Comparison of ENCODE assay signal across 25 cellular contexts in genomic region chr5:127826011-127826410, GRCh38.
A peak's percentile ranks its signal among the peaks of the same experiment; 100 is the strongest.
DNase-seq lines count a peak whose midpoint lies in the region; ATAC-seq and TF ChIP-seq lines count a peak whose summit lies in the region.
"Had no signal": no experiment of that assay in that cellular context is flagged by ENCODE, and none has a peak within 500 bp of the region (broad histone marks: within the 10 kb centered on the region; RNA-seq: fewer than 3 reads in every experiment).

No MANE protein-coding gene starts in this region.

- H3K36me3 ChIP-seq in osteoblast (ENCODE audit: insufficient read depth, low read length), result no peaks in the 10 kb centered on the region
- H3K36me3 ChIP-seq: spleen had no signal

- TF ChIP-seq CTCF in astrocyte of the spinal cord (IDR thresholded peaks at IDR 0.05; ENCODE audit: low read depth, low read length), result no peak
- no peak for TF ChIP-seq CTCF in osteoblast (IDR thresholded peaks at IDR 0.05; ENCODE audit: extremely low read depth, low read depth, low read length)

- in situ Hi-C loops in astrocyte of the spinal cord (cut with HindIII; ENCODE audit: low sequenced_read_pairs), result no loop called here

- no peaks in the 10 kb centered on the region for H3K9me3 ChIP-seq in osteoblast (ENCODE audit: low read depth, low read length)
- H3K9me3 ChIP-seq: spleen had no signal

- ATAC-seq in GM18861 (IDR thresholded peaks at IDR 0.05; ENCODE audit: unreplicated experiment) (peak; percentile 38), GM18502 (IDR thresholded peaks at IDR 0.05; ENCODE audit: poor library complexity, unreplicated experiment) (no peak), HG03280 (IDR thresholded peaks at IDR 0.05; ENCODE audit: unreplicated experiment) (no peak), HG03520 (IDR thresholded peaks at IDR 0.05; ENCODE audit: unreplicated experiment) (no peak), HG02642 (IDR thresholded peaks at IDR 0.05; ENCODE audit: poor library complexity, unreplicated experiment) (no peak)
- ATAC-seq: activated T-cell treated with anti-CD3 and anti-CD28 coated beads, Interleukin-2, amount 50 U/mL, for 72 hours had no signal

- peak overlapping the region; percentile 37 for H2AFZ ChIP-seq in osteoblast (ENCODE audit: low read length)
- H2AFZ ChIP-seq: PC-9 had no signal

- peak; percentile 88 for DNase-seq in LHCN-M2 (ENCODE audit: low read depth)
- DNase-seq in astrocyte of the spinal cord (ENCODE audit: low read depth, low spot score), result peak; percentile 60
- DNase-seq in osteoblast (ENCODE audit: insufficient read length, low spot score, missing footprints), result no peak
- DNase-seq: activated CD4-positive, alpha-beta T cell treated with anti-CD3 and anti-CD28 coated beads for 4 hours; activated naive CD4-positive, alpha-beta T cell treated with anti-CD3 and anti-CD28 coated beads, Interleukin-2, amount 50 U/mL, for 16 hours; activated T-cell treated with anti-CD3 and anti-CD28 coated beads, Interleukin-2, amount 50 U/mL, for 72 hours; AML-193; aorta; DND-41; H9; NCI-H1105 treated with DMSO at 0.1 percent for 48 hours; NCI-H2081; NCI-H446 treated with DMSO at 0.1 percent for 48 hours; PC-9; SHP77 treated with DMSO at 0.1 percent for 48 hours; spleen; stimulated activated CD4-positive, alpha-beta T cell treated with anti-CD3 and anti-CD28 coated beads, Interleukin-4, amount 100 ng/mL, for 24 hours; stimulated activated naive CD4-positive, alpha-beta T cell treated with Interleukin-2 at 50 U/mL for 16 hours; T-helper 1 cell had no signal

- H3K27ac ChIP-seq in osteoblast (ENCODE audit: low read depth, low read length), result no peak overlapping the region
- H3K27ac ChIP-seq: epithelial cell of prostate, PC-9, spleen had no signal

- no peaks in the 10 kb centered on the region for H3K79me2 ChIP-seq in osteoblast (ENCODE audit: insufficient read depth, low read length)

- H3K27me3 ChIP-seq in osteoblast (ENCODE audit: insufficient read depth, low read length), result no peaks in the 10 kb centered on the region

- H3K4me3 ChIP-seq in astrocyte of the spinal cord (ENCODE audit: low read depth, low read length) (no peak overlapping the region), osteoblast (ENCODE audit: insufficient read depth, low read length) (no peak overlapping the region)
- H3K4me3 ChIP-seq: PC-9, spleen had no signal

- H3K4me1 ChIP-seq in osteoblast (ENCODE audit: insufficient read depth, low read length), result no peaks in the 10 kb centered on the region
- H3K4me1 ChIP-seq: spleen had no signal

- no peak overlapping the region for H3K4me2 ChIP-seq in osteoblast (ENCODE audit: insufficient read depth, low read length)
- H3K4me2 ChIP-seq: PC-9 had no signal

- no peaks in the 10 kb centered on the region for H4K20me1 ChIP-seq in osteoblast (ENCODE audit: insufficient read depth, low read length)
